ENCODE assay signal across 2 cellular contexts in genomic region chr4:1521821-1522361, GRCh38.
TF ChIP-seq lines count a peak whose summit lies in the region.

No MANE protein-coding gene starts in this region.

TF ChIP-seq in SK-N-SH treated with all-trans-retinoic acid at 6 μM for 48 hours, 23 proteins besides CTCF, POLR2A, EP300 and RAD21 (continued from another document):
- no peak for TF ChIP-seq POU6F1 (CRISPR knock-in tag; IDR thresholded peaks at IDR 0.05; ENCODE audit: borderline replicate concordance, low read depth)
- no peak for TF ChIP-seq TOX (CRISPR knock-in tag; IDR thresholded peaks at IDR 0.05; ENCODE audit: borderline replicate concordance)
- no peak for TF ChIP-seq ZNF70 (CRISPR knock-in tag; IDR thresholded peaks at IDR 0.05)
- no peak for TF ChIP-seq CSDC2 (CRISPR knock-in tag; IDR thresholded peaks at IDR 0.05)
- TF ChIP-seq ZFP3 (CRISPR knock-in tag; IDR thresholded peaks at IDR 0.05), result no peak

TF ChIP-seq in SK-N-SH, 30 proteins besides CTCF, POLR2A, EP300 and RAD21 (continued from another document):
- TF ChIP-seq REST (IDR thresholded peaks at IDR 0.05; ENCODE audit: low read depth, low read length) (no peak), FOSL2 (IDR thresholded peaks at IDR 0.05; ENCODE audit: borderline replicate concordance, low read depth) (no peak), EZH2phosphoT487 (IDR thresholded peaks at IDR 0.05; ENCODE audit: borderline replicate concordance, low read depth) (no peak), SIN3A (IDR thresholded peaks at IDR 0.05; ENCODE audit: borderline replicate concordance, low read depth, low read length) (no peak)
TF ChIP-seq in SK-N-SH: peak in this region for 0.
